ENCODE assay signal across 24 cellular contexts in the genomic region with DNA sequence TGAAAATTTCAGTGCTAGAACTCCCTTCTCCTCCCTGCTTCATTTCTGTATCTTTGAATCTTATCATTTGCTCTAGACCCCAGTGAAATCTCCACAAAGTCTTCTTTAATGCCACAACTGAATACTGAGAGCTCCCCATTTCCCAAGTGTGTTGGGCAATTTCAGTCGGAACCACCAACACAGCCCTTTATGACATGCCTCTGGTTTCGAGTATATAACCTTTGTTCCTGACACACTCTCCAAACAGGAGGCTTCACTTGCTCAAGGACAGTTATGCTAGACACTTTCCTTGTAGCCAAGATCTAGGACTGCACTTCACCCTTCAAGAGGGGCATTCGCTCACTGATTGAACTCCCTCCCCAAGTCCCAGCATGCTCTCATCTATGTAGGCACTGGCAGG. TPM values are rescaled to one million over a fixed set of nuclear protein-coding genes. Genes with fewer than 3 reads are reported as not detected.
A peak's percentile ranks its signal among the peaks of the same experiment; 100 is the strongest.
DNase-seq lines count a peak whose midpoint lies in the region; ATAC-seq and TF ChIP-seq lines count a peak whose summit lies in the region.
"Had no signal": no experiment of that assay in that cellular context is flagged by ENCODE, and none has a peak within 500 bp of the region (broad histone marks: within the 10 kb centered on the region; RNA-seq: fewer than 3 reads in every experiment).

No MANE protein-coding gene starts in this region.

- peak overlapping the region in 1 of 2 experiments; percentile 46 for H3K23ac ChIP-seq in mesenchymal stem cell (ENCODE audit: low read length in 2 of 2)

- H4K8ac ChIP-seq in mesenchymal stem cell (ENCODE audit: low read length), result peak overlapping the region; percentile 32

- H2BK15ac ChIP-seq in mesenchymal stem cell (ENCODE audit: low read depth, poor library complexity, severe bottlenecking), result no peak overlapping the region

- peak overlapping the region in 1 of 2 experiments; percentile 28 for H3K18ac ChIP-seq in mesenchymal stem cell (ENCODE audit: low read depth in 1 of 2, low read length in 2 of 2)

- peak overlapping the region in 1 of 2 experiments; percentile 45 for H2BK12ac ChIP-seq in mesenchymal stem cell (ENCODE audit: low read length in 2 of 2)

- no peaks in the 10 kb centered on the region for H3K36me3 ChIP-seq in OCI-LY7 (ENCODE audit: insufficient read depth, low read length)
- no peaks in the 10 kb centered on the region for H3K36me3 ChIP-seq in mesenchymal stem cell (ENCODE audit: control insufficient read depth in 1 of 2, insufficient read depth in 2 of 2, low read depth in 1 of 2, low read length in 2 of 2)
- no peaks in the 10 kb centered on the region for H3K36me3 ChIP-seq in upper lobe of right lung
- H3K36me3 ChIP-seq: BLaER1 had no signal

- no peak overlapping the region for H2BK5ac ChIP-seq in mesenchymal stem cell (ENCODE audit: low read depth, low read length, poor library complexity, severe bottlenecking)

- CTCF ChIA-PET in OCI-LY7 (lab: Charles Lee; ENCODE audit: unreplicated experiment), result no interaction called here

- H3K9me2 ChIP-seq in OCI-LY7 (ENCODE audit: insufficient read depth, low read length), result no peaks in the 10 kb centered on the region

- no peaks in the 10 kb centered on the region for H3K79me2 ChIP-seq in OCI-LY7 (ENCODE audit: insufficient read depth, low read depth, low read length)

- 86% methylated on average over 3 of the region's 3 CpGs for WGBS in mesenchymal stem cell

- H3K9me3 ChIP-seq in OCI-LY7 (ENCODE audit: low read length) (no peaks in the 10 kb centered on the region), mesenchymal stem cell (ENCODE audit: control insufficient read depth, low read length) (no peaks in the 10 kb centered on the region), upper lobe of right lung (no peaks in the 10 kb centered on the region)
- H3K9me3 ChIP-seq: BLaER1 had no signal

- H3K27ac ChIP-seq in OCI-LY7 (ENCODE audit: low read depth, low read length, poor library complexity, severe bottlenecking), result no peak overlapping the region
- peak overlapping the region; percentile 55 for H3K27ac ChIP-seq in layer of hippocampus (ENCODE audit: low read depth, low read length)
- H3K27ac ChIP-seq in mesenchymal stem cell (ENCODE audit: low read length, poor library complexity, severe bottlenecking), result no peak overlapping the region
- H3K27ac ChIP-seq in upper lobe of right lung, result no peak overlapping the region
- H3K27ac ChIP-seq: BLaER1, HL-60, RWPE1 had no signal

- H3K14ac ChIP-seq in mesenchymal stem cell (ENCODE audit: low read length in 2 of 2), result no peak overlapping the region

- no peak overlapping the region for H4K91ac ChIP-seq in mesenchymal stem cell (ENCODE audit: low read length)

- peaks cover 63% of the 10 kb centered on the region for H3K4me1 ChIP-seq in OCI-LY7 (ENCODE audit: insufficient read depth, low read length, poor library complexity, severe bottlenecking)
- H3K4me1 ChIP-seq in mesenchymal stem cell (ENCODE audit: control insufficient read depth, insufficient read depth, low read depth, low read length), result no peaks in the 10 kb centered on the region
- no peaks in the 10 kb centered on the region for H3K4me1 ChIP-seq in upper lobe of right lung
- H3K4me1 ChIP-seq: BLaER1 had no signal

- no peak overlapping the region for H3K9ac ChIP-seq in mesenchymal stem cell (ENCODE audit: low read length)
- H3K9ac ChIP-seq: BLaER1 had no signal

- POLR2A ChIA-PET in OCI-LY7 (lab: Charles Lee), result interaction anchor here (0.6 kb wide), 1 partner anchor 80 kb away, joined by 8 read pairs; no protein-coding TSS in a partner anchor

- H3K4me3 ChIP-seq in OCI-LY7 (ENCODE audit: low read depth, low read length, poor library complexity, severe bottlenecking), result no peak overlapping the region
- no peak overlapping the region for H3K4me3 ChIP-seq in mesenchymal stem cell (ENCODE audit: insufficient read depth in 1 of 2, low read depth in 1 of 2, low read length in 2 of 2)
- H3K4me3 ChIP-seq in upper lobe of right lung, result no peak overlapping the region
- H3K4me3 ChIP-seq: BLaER1 had no signal

- H4K20me1 ChIP-seq in OCI-LY7 (ENCODE audit: insufficient read depth, low read length), result no peaks in the 10 kb centered on the region
- H4K20me1 ChIP-seq: BLaER1 had no signal

- H2AFZ ChIP-seq in OCI-LY7 (ENCODE audit: low read length) (peak overlapping the region; percentile 50), mesenchymal stem cell (ENCODE audit: low read depth, low read length) (no peak overlapping the region)

- no peak overlapping the region for H2AK5ac ChIP-seq in mesenchymal stem cell (ENCODE audit: low read length, severe bottlenecking)

- H3K4ac ChIP-seq in mesenchymal stem cell (ENCODE audit: low read depth in 1 of 2, low read length in 2 of 2), result no peak overlapping the region

- no TSS peak for BruUV-seq in OCI-LY7 (replicated peaks; lab: Mats Ljungman, UMichigan)

- intact Hi-C loops in OCI-LY7 (cut with micrococcal nuclease; ENCODE audit: unreplicated experiment), result no loop called here
- intact Hi-C loops in upper lobe of right lung (cut with DNase I), result no loop called here

- H3K79me1 ChIP-seq in mesenchymal stem cell (replicated peaks; ENCODE audit: low read length, poor library complexity, severe bottlenecking), result no peaks in the 10 kb centered on the region

- H3K4me2 ChIP-seq in OCI-LY7 (ENCODE audit: low read length), result no peak overlapping the region
- H3K4me2 ChIP-seq in mesenchymal stem cell (ENCODE audit: low read length, poor library complexity, severe bottlenecking), result no peak overlapping the region
- H3K4me2 ChIP-seq: BLaER1 had no signal

- no peak for DNase-seq in OCI-LY7 (ENCODE audit: low spot score)
- no peak for DNase-seq in mesenchymal stem cell
- DNase-seq in upper lobe of right lung, result no peak
- no peak for DNase-seq in NCI-H2196 (lab: John Stamatoyannopoulos, UW; ENCODE audit: unreplicated experiment)
- DNase-seq: CD4-positive, CD25-positive, alpha-beta regulatory T cell; DMS153; NCI-H1048; NCI-H1417 treated with DMSO at 0.1 percent for 48 hours; NCI-H1694 treated with DMSO at 0.1 percent for 48 hours; NCI-H2107; NCI-H2227 treated with DMSO at 0.1 percent for 48 hours; NCI-H526 treated with DMSO at 0.1 percent for 48 hours; SHP77 treated with DMSO at 0.1 percent for 48 hours had no signal

- peak; percentile 14 for ATAC-seq in upper lobe of right lung
- no peak for ATAC-seq in GM21360 (IDR thresholded peaks at IDR 0.05; ENCODE audit: unreplicated experiment)
- ATAC-seq in HG03378 (IDR thresholded peaks at IDR 0.05; ENCODE audit: unreplicated experiment), result no peak
- ATAC-seq: HCT116, Panc1 had no signal

- TF ChIP-seq CTCF in OCI-LY7 (conservative IDR thresholded peaks at IDR 0.05; ENCODE audit: low read length), result no peak
- no peak for TF ChIP-seq CTCF in upper lobe of right lung (IDR thresholded peaks at IDR 0.05)

- H2BK120ac ChIP-seq in mesenchymal stem cell (ENCODE audit: low read depth, low read length), result no peak overlapping the region

- H3K27me3 ChIP-seq in layer of hippocampus (ENCODE audit: control insufficient read depth, insufficient read depth, low read length) (no peaks in the 10 kb centered on the region), mesenchymal stem cell (ENCODE audit: control insufficient read depth in 1 of 2, insufficient read depth in 1 of 2, low read length in 2 of 2) (peaks cover 0 to 15% of the 10 kb centered on the region in 2 experiments), upper lobe of right lung (no peaks in the 10 kb centered on the region)
- H3K27me3 ChIP-seq: BLaER1 had no signal

RNA-seq across cellular contexts. Expression of a gene that starts 18.6 kb away (rescaled TPM):
- not detected in 2 replicates for total RNA-seq in OCI-LY7 (2014; rRNA removed; shearing (Covaris generic))
- total RNA-seq in OCI-LY7 (2022), result not detected in 2 replicates
- 0.11 TPM for polyA plus RNA-seq in mesenchymal stem cell (2013, experiment 1 of 2)
- polyA plus RNA-seq in mesenchymal stem cell (2013, experiment 2 of 2), result not detected
- not detected for total RNA-seq in upper lobe of right lung
- total RNA-seq: CD4-positive, CD25-positive, alpha-beta regulatory T cell; H1; NCI-H460 had no signal
- polyA plus RNA-seq: AG04450; CD4-positive, CD25-positive, alpha-beta regulatory T cell; H1 had no signal
